8 cellular contexts compared by ENCODE assay signal in the genomic region with DNA sequence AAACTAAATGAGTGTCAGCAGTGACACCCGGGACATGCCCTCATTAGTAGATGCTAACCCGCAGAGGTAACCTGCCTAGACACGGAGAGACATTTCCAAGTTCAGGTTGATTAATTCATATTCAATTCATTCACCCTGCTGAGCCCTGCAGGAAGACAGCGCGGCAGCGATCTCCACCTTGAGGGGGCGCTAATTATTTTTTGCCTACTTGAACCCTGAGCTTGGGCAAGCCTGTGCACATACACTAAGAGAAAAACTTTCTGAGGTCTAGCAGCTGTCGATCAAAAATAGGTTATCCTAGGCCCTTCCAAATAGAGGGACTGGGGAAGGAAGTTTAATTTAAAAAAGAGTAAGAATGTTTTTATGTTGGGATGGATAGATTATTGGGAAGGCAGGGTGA. TPM values are rescaled to one million over a fixed set of nuclear protein-coding genes. Genes with fewer than 3 reads are reported as not detected.
DNase-seq lines count a peak whose midpoint lies in the region; ATAC-seq and TF ChIP-seq lines count a peak whose summit lies in the region.

No MANE protein-coding gene starts in this region.

- no peaks in the 10 kb centered on the region for H3K9me2 ChIP-seq in Loucy (replicated peaks; ENCODE audit: low read depth, low read length)

- no peak overlapping the region for H3K9ac ChIP-seq in Loucy (ENCODE audit: low read depth, low read length, poor library complexity, severe bottlenecking)

- no peaks in the 10 kb centered on the region for H3F3A ChIP-seq in Loucy (ENCODE audit: low read depth)

- no peaks in the 10 kb centered on the region for H3K79me2 ChIP-seq in Loucy (ENCODE audit: insufficient read depth, low read length)

- no peak overlapping the region for H3K4me3 ChIP-seq in Loucy (ENCODE audit: low read length, poor library complexity, severe bottlenecking)

- H3K9me3 ChIP-seq in Loucy (ENCODE audit: insufficient read depth, low read depth, low read length) = no peaks in the 10 kb centered on the region

- H3K36me3 ChIP-seq in Loucy (ENCODE audit: insufficient read depth, low read length) = no peaks in the 10 kb centered on the region

- H4K20me1 ChIP-seq in Loucy (ENCODE audit: insufficient read depth, low read length, poor library complexity, severe bottlenecking) = no peaks in the 10 kb centered on the region

- H3K27me3 Mint-ChIP-seq in chondrocyte (ENCODE audit: low read depth) (peaks cover 4% of the 10 kb centered on the region), neural crest cell (ENCODE audit: low read depth) (peaks cover 31% of the 10 kb centered on the region)

- H3K27ac Mint-ChIP-seq in chondrocyte (ENCODE audit: unreplicated experiment) (no peak overlapping the region), neural crest cell (ENCODE audit: unreplicated experiment) (no peak overlapping the region)

- H3K4me1 Mint-ChIP-seq in chondrocyte (ENCODE audit: low read depth) (peaks cover 17% of the 10 kb centered on the region), neural crest cell (peaks cover 19% of the 10 kb centered on the region)

- H3K36me3 Mint-ChIP-seq in chondrocyte (ENCODE audit: low read depth) (peaks cover 2% of the 10 kb centered on the region), neural crest cell (ENCODE audit: low read depth) (no peaks in the 10 kb centered on the region)

- H3K4me3 Mint-ChIP-seq in chondrocyte (ENCODE audit: unreplicated experiment) (peak overlapping the region; percentile 85), neural crest cell (peak overlapping the region; percentile 93)

- peaks cover 8% of the 10 kb centered on the region for H3K9me3 Mint-ChIP-seq in chondrocyte (ENCODE audit: low read depth)
- no peaks in the 10 kb centered on the region for H3K9me3 Mint-ChIP-seq in neural crest cell

- no peaks in the 10 kb centered on the region for H3K4me1 ChIP-seq in Loucy (ENCODE audit: insufficient read depth, low read length, poor library complexity, severe bottlenecking)

- H3K27me3 ChIP-seq in Loucy (ENCODE audit: insufficient read depth, low read length, poor library complexity, severe bottlenecking) = no peaks in the 10 kb centered on the region

- no peak overlapping the region for H3K4me2 ChIP-seq in Loucy (ENCODE audit: low read depth, low read length, poor library complexity, severe bottlenecking)

- DNase-seq in ELR (ENCODE audit: low read depth) (peak; percentile 40), chondrocyte (ENCODE audit: low spot score) (no peak), neural crest cell (ENCODE audit: low read depth, low spot score) (peak; percentile 25), DMS79 (lab: John Stamatoyannopoulos, UW) (no peak), epidermal melanocyte (ENCODE audit: insufficient read length, low spot score) (no peak)

- TF ChIP-seq CTCF in Loucy (conservative IDR thresholded peaks at IDR 0.05; ENCODE audit: low read length) = 0 out of 2 replicates have a peak, but pooled peaks have one; percentile 18
- peak; percentile 58 for TF ChIP-seq CTCF in chondrocyte (IDR thresholded peaks at IDR 0.05)
- TF ChIP-seq CTCF in neural crest cell (conservative IDR thresholded peaks at IDR 0.05) = peak; percentile 61

- ATAC-seq in HG02870 (IDR thresholded peaks at IDR 0.05; ENCODE audit: unreplicated experiment) (no peak), HG03565 (IDR thresholded peaks at IDR 0.05; ENCODE audit: unreplicated experiment) (no peak)

- no peak overlapping the region for H2AFZ ChIP-seq in Loucy (ENCODE audit: low read length)

RNA-seq across cellular contexts. Expression of a gene that starts 1.3 kb away (rescaled TPM):
- total RNA-seq in chondrocyte (0.46 to 0.82 TPM (median 0.57 TPM) in 3 replicates), neural crest cell (7.1 and 7.3 TPM in 2 replicates)

Comparison
In these comparisons a context has a peak if more than half of its experiments do, and no peak if none do; other contexts are left out.
1. DNase-seq: peak in ELR (single experiment) and neural crest cell (single experiment); none in chondrocyte (single experiment), DMS79 (single experiment) and epidermal melanocyte (single experiment).
2. Peak in every context shown above with its lines, with median percentiles within 50 percentile points of each other: CTCF ChIP-seq.